In the genomic region with DNA sequence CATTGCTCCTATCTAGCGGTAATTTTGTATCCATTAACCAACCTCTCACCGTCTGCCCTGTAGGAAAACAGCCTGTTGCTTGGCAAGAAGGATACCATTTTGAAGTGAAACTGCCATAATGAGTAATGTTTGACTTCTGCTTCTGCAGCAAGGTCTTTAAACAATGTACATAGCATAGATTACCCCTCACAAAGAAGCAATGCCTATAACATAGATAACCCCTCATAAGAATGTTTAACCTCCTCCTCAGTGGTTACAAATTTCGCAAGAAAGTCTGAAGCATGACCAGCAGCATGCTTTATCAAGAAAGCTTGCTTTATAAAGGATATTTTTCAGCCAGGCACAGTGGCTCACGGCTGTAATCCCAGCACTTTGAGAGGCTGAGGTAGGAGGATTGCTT, we compare ENCODE assay signal across 34 cellular contexts.
DNase-seq lines count a peak whose midpoint lies in the region; ATAC-seq, FAIRE-seq and TF ChIP-seq lines count a peak whose summit lies in the region.
"Had no signal": no experiment of that assay in that cellular context is flagged by ENCODE, and none has a peak within 500 bp of the region (broad histone marks: within the 10 kb centered on the region; RNA-seq: fewer than 3 reads in every experiment).

No MANE protein-coding gene starts in this region.

- H4K91ac ChIP-seq in H1 (replicated peaks; ENCODE audit: insufficient read length, low read length): no peak overlapping the region

- peaks cover 16% of the 10 kb centered on the region for H3F3A ChIP-seq in GM23248 (ENCODE audit: insufficient read depth)
- H3F3A ChIP-seq in PC-3 (ENCODE audit: low read length, unreplicated experiment): no peaks in the 10 kb centered on the region

- H2BK5ac ChIP-seq in H1 (ENCODE audit: low read depth, low read length): no peak overlapping the region

- no peak overlapping the region for H3K56ac ChIP-seq in H1 (replicated peaks; ENCODE audit: insufficient read length, low read depth, low read length)

- no peak overlapping the region for H3K14ac ChIP-seq in H1 (ENCODE audit: insufficient read length)

- H4K8ac ChIP-seq in H1 (ENCODE audit: extremely low read depth, insufficient read depth, low read length): no peak overlapping the region

- 72 to 77% methylated on average over 4 of the region's 4 CpGs for WGBS in GM23248 (ENCODE audit: low coverage in 1 of 2, low lambda C conversion rate in 2 of 2, missing lambda C conversion rate in 2 of 2), 2 experiments
- WGBS in H1 (ENCODE audit: extremely low coverage in 1 of 2, insufficient coverage in 1 of 2, insufficient read length in 1 of 2, insufficient replicate concordance in 2 of 2, low coverage in 1 of 2, low lambda C conversion rate in 2 of 2, missing lambda C conversion rate in 1 of 2), 2 experiments: 96% methylated on average over 4 of the region's 4 CpGs; no CpG with 5 or more reads in 1 of the 2 experiments

- in situ Hi-C loops in GM23248 (cut with MboI): no loop called here

- no peak for TF ChIP-seq CTCF in PC-3 (conservative IDR thresholded peaks at IDR 0.05; ENCODE audit: low read depth, low read length)
- no peak for TF ChIP-seq CTCF in H1 (IDR thresholded peaks at IDR 0.05; ENCODE audit: control extremely low read depth in 1 of 3, insufficient read depth in 1 of 3, low read depth in 1 of 3, low read length in 3 of 3)

- H3K4ac ChIP-seq in H1 (replicated peaks; ENCODE audit: insufficient read length, low read depth, low read length): no peak overlapping the region

- no peaks in the 10 kb centered on the region for H3K79me1 ChIP-seq in H1 (ENCODE audit: low read depth, low read length)

- H3K9ac ChIP-seq in GM23248 (no peak overlapping the region), PC-3 (ENCODE audit: low read length) (no peak overlapping the region), H1 (replicated peaks in 1 of 4; ENCODE audit: extremely low read depth in 1 of 4, low read depth in 3 of 4, low read length in 3 of 4) (no peak overlapping the region)

- ATAC-seq in PC-3 (no peak), GM18907 (IDR thresholded peaks at IDR 0.05; ENCODE audit: unreplicated experiment) (no peak), left lobe of liver (no peak)
- ATAC-seq: effector memory CD8-positive, alpha-beta T cell; foreskin keratinocyte; heart left ventricle; lower lobe of right lung; sciatic nerve had no signal

- no peak overlapping the region for H2BK12ac ChIP-seq in H1 (ENCODE audit: low read depth, low read length)

- peak; percentile 18 for DNase-seq in GM23248
- peak; percentile 33 for DNase-seq in PC-3
- DNase-seq in H1 (ENCODE audit: low read depth in 1 of 2, low spot score in 2 of 2): no peak
- DNase-seq in renal cortical epithelial cell (ENCODE audit: low read depth): peak; percentile 47
- no peak for DNase-seq in NCI-H526 treated with DMSO at 0.1 percent for 48 hours (lab: John Stamatoyannopoulos, UW)
- no peak for DNase-seq in left lobe of liver (ENCODE audit: low spot score)
- DNase-seq: activated CD4-positive, alpha-beta T cell treated with anti-CD3 and anti-CD28 coated beads for 48 hours; activated effector memory CD4-positive, alpha-beta T cell treated with anti-CD3 and anti-CD28 coated beads, Interleukin-2, amount 50 U/mL, for 16 hours; activated T-cell treated with anti-CD3 and anti-CD28 coated beads, Interleukin-2, amount 50 U/mL, for 1 hour; aorta; CD8-positive, alpha-beta memory T cell; cortex of kidney; DMS 273 treated with DMSO at 0.1 percent for 48 hours; effector memory CD8-positive, alpha-beta T cell; foreskin keratinocyte; HCEC 1CT; heart left ventricle; kidney glomerular epithelial cell; lower lobe of right lung; midbrain; naive B cell; NCI-H1105; NCI-H2029; NCI-H69; posterior cingulate gyrus; stimulated activated CD4-positive, alpha-beta T cell treated with anti-CD3 and anti-CD28 coated beads, Interleukin-12 subunit alpha, Interleukin-12 subunit beta, amount 100 ng/mL, for 4 hours; stimulated activated CD4-positive, alpha-beta T cell treated with anti-CD3 and anti-CD28 coated beads, Interleukin-2, amount 100 ng/mL, for 48 hours; stomach; SW 1271; T1000; uterus had no signal

- 0 out of 2 replicates have a peak overlapping the region, but pooled peaks have one; percentile 53 for H2BK20ac ChIP-seq in H1 (ENCODE audit: low read length)

- H2BK15ac ChIP-seq in H1 (ENCODE audit: low read length): no peak overlapping the region

- H3K4me2 ChIP-seq in GM23248 (ENCODE audit: unreplicated experiment) (no peak overlapping the region), PC-3 (ENCODE audit: low read length) (no peak overlapping the region), H1 (ENCODE audit: insufficient read depth in 1 of 2, low read depth in 2 of 2, low read length in 2 of 2) (no peak overlapping the region)

- H3K27ac ChIP-seq in GM23248 (no peak overlapping the region), PC-3 (ENCODE audit: low read length) (no peak overlapping the region), H1 (ENCODE audit: low read depth, low read length) (no peak overlapping the region)
- H3K27ac ChIP-seq: foreskin keratinocyte, heart left ventricle, lower lobe of right lung, stomach, uterus had no signal

- H3K79me2 ChIP-seq in GM23248 (ENCODE audit: insufficient read depth) (no peaks in the 10 kb centered on the region), PC-3 (ENCODE audit: low read length) (no peaks in the 10 kb centered on the region), H1 (ENCODE audit: control insufficient read depth in 1 of 2, insufficient read depth in 2 of 2, low read length in 2 of 2) (no peaks in the 10 kb centered on the region)

- H3K4me3 ChIP-seq in GM23248: no peak overlapping the region
- no peak overlapping the region for H3K4me3 ChIP-seq in PC-3 (ENCODE audit: low read length)
- H3K4me3 ChIP-seq in H1 (ENCODE audit: extremely low read depth in 1 of 4, insufficient read depth in 2 of 4, low read depth in 3 of 4, low read length in 4 of 4): no peak overlapping the region
- H3K4me3 ChIP-seq: heart left ventricle, lower lobe of right lung, stomach, uterus had no signal

- no peaks in the 10 kb centered on the region for H3K23me2 ChIP-seq in H1 (ENCODE audit: low read depth, low read length)

- intact Hi-C loops in PC-3 (cut with micrococcal nuclease): no loop called here

- no peak overlapping the region for H2BK120ac ChIP-seq in H1 (replicated peaks; ENCODE audit: low read depth, low read length)

- H2AFZ ChIP-seq in GM23248: no peak overlapping the region
- no peak overlapping the region for H2AFZ ChIP-seq in PC-3 (ENCODE audit: low read length)
- H2AFZ ChIP-seq in H1 (ENCODE audit: low read length): no peak overlapping the region

- no peak for FAIRE-seq in H1 (lab: Jason Lieb, UNC)
- FAIRE-seq: GM12891 had no signal

- TF ChIP-seq RAD21 in H1 (IDR thresholded peaks at IDR 0.05 in 1 of 2, conservative IDR thresholded peaks at IDR 0.05 in 1 of 2; ENCODE audit: low read depth in 2 of 2, low read length in 2 of 2): no peak

- no peak overlapping the region for H3K18ac ChIP-seq in H1 (ENCODE audit: extremely low read depth, low read length)

- H3K36me3 ChIP-seq in GM23248 (ENCODE audit: low read depth) (no peaks in the 10 kb centered on the region), PC-3 (ENCODE audit: low read depth, low read length) (no peaks in the 10 kb centered on the region), H1 (ENCODE audit: control insufficient read depth in 2 of 4, insufficient read depth in 4 of 4, low read length in 3 of 4) (no peaks in the 10 kb centered on the region; a peak in 1 of 8 replicates)
- H3K36me3 ChIP-seq: heart left ventricle, lower lobe of right lung, stomach, uterus had no signal

- no peak overlapping the region for H4K5ac ChIP-seq in H1 (ENCODE audit: insufficient read length, low read depth, low read length)

- BruUV-seq in PC-3 (replicated peaks; lab: Mats Ljungman, UMichigan): no TSS peak

- no peak overlapping the region for H2AK5ac ChIP-seq in H1 (ENCODE audit: low read depth, low read length)

- no peaks in the 10 kb centered on the region for H3K9me3 ChIP-seq in GM23248 (ENCODE audit: low read depth)
- H3K9me3 ChIP-seq in PC-3 (ENCODE audit: low read length): no peaks in the 10 kb centered on the region
- peaks cover 12 to 21% of the 10 kb centered on the region in 2 experiments; a peak in 3 of 4 replicates for H3K9me3 ChIP-seq in H1 (ENCODE audit: insufficient read depth in 2 of 2, low read depth in 1 of 2, low read length in 1 of 2)
- H3K9me3 ChIP-seq: lower lobe of right lung, uterus had no signal

- peaks cover 12% of the 10 kb centered on the region for H3K4me1 ChIP-seq in GM23248 (ENCODE audit: insufficient read depth)
- no peaks in the 10 kb centered on the region for H3K4me1 ChIP-seq in PC-3 (ENCODE audit: insufficient read depth, low read length)
- H3K4me1 ChIP-seq in H1 (replicated peaks in 1 of 4; ENCODE audit: control insufficient read depth in 3 of 4, insufficient read depth in 4 of 4, low read length in 3 of 4): peaks cover 0 to 4% (median 3%) of the 10 kb centered on the region in 4 experiments; a peak in 5 of 7 replicates
- H3K4me1 ChIP-seq: foreskin keratinocyte, heart left ventricle, lower lobe of right lung, uterus had no signal

- POLR2A ChIA-PET in PC-3 (lab: Charles Lee; ENCODE audit: unreplicated experiment): no interaction called here
- POLR2A ChIA-PET in H1 (lab: Charles Lee; ENCODE audit: partially characterized antibody): interaction anchor here (1.7 to 3.5 kb wide), 3 partner anchors 25 to 62 kb away, joined by 4 to 10 read pairs (median 5); no protein-coding TSS in a partner anchor

- H3K23ac ChIP-seq in H1 (ENCODE audit: insufficient read length): no peak overlapping the region

- H3K27me3 ChIP-seq in GM23248 (replicated peaks; ENCODE audit: insufficient read depth): 0 out of 2 replicates have a peak, but pooled peaks cover 4% of the 10 kb centered on the region
- H3K27me3 ChIP-seq in PC-3 (ENCODE audit: low read length): no peaks in the 10 kb centered on the region
- H3K27me3 ChIP-seq in H1 (replicated peaks in 1 of 4; ENCODE audit: control insufficient read depth in 3 of 4, extremely low read depth in 1 of 4, insufficient read depth in 3 of 4, low read length in 3 of 4): no peaks in the 10 kb centered on the region
- H3K27me3 ChIP-seq: heart left ventricle, uterus had no signal

- CTCF ChIA-PET in PC-3 (lab: Charles Lee) (no interaction called here), H1 (lab: Charles Lee; ENCODE audit: partially characterized antibody) (interaction anchor here (0.7 to 1.4 kb wide), 4 partner anchors 8 to 520 kb away, joined by 3 to 4 read pairs (median 4); no protein-coding TSS in a partner anchor)

- no peak for TF ChIP-seq POLR2A in H1 (IDR thresholded peaks at IDR 0.05; ENCODE audit: control extremely low read depth in 1 of 2, low read depth in 2 of 2, low read length in 2 of 2)

- H4K20me1 ChIP-seq in GM23248 (ENCODE audit: insufficient read depth): no peaks in the 10 kb centered on the region
- H4K20me1 ChIP-seq in PC-3 (ENCODE audit: low read length): no peaks in the 10 kb centered on the region
- H4K20me1 ChIP-seq in H1 (replicated peaks in 1 of 2; ENCODE audit: control insufficient read depth in 1 of 2, insufficient read depth in 2 of 2, low read length in 2 of 2): no peaks in the 10 kb centered on the region

- H3K9me2 ChIP-seq in GM23248 (ENCODE audit: insufficient read depth) (no peaks in the 10 kb centered on the region), PC-3 (replicated peaks; ENCODE audit: low read length) (no peaks in the 10 kb centered on the region)

- TF ChIP-seq EP300 in H1 (IDR thresholded peaks at IDR 0.05; ENCODE audit: borderline replicate concordance in 1 of 2, low read depth in 2 of 2, low read length in 2 of 2): no peak

TF ChIP-seq in H1, 55 proteins besides CTCF, POLR2A, EP300 and RAD21 (continues in another document):
- TF ChIP-seq GTF2F1 (IDR thresholded peaks at IDR 0.05; ENCODE audit: borderline replicate concordance, low read depth, low read length): no peak

Comparison
In these comparisons a context has a peak if more than half of its experiments do, and no peak if none do; other contexts are left out.
1. DNase-seq: peak in GM23248 (single experiment), PC-3 (single experiment) and renal cortical epithelial cell (single experiment); none in H1 (0 of 2), NCI-H526 treated with DMSO at 0.1 percent for 48 hours (single experiment) and left lobe of liver (single experiment).